In genomic region chr3:174620138-174620537, GRCh38 we compare ENCODE assay signal across 2 cellular contexts.
TF ChIP-seq lines count a peak whose summit lies in the region.

No MANE protein-coding gene starts in this region.

TF ChIP-seq in liver, 16 proteins besides CTCF, POLR2A, EP300 and RAD21 (continued from another document):
- TF ChIP-seq REST (IDR thresholded peaks at IDR 0.05) (no peak), ATF3 (IDR thresholded peaks at IDR 0.05) (no peak), FOXA1 (IDR thresholded peaks at IDR 0.05) (no peak), JUND (IDR thresholded peaks at IDR 0.05) (no peak), SP1 (IDR thresholded peaks at IDR 0.05) (no peak), GABPA (IDR thresholded peaks at IDR 0.05 in 1 of 2, conservative IDR thresholded peaks at IDR 0.05 in 1 of 2) (no peak), FOXA2 (IDR thresholded peaks at IDR 0.05) (no peak), HNF4G (IDR thresholded peaks at IDR 0.05) (no peak), ZBTB33 (IDR thresholded peaks at IDR 0.05) (no peak), RXRA (IDR thresholded peaks at IDR 0.05) (no peak)

TF ChIP-seq in HepG2, 621 proteins besides CTCF, POLR2A, EP300 and RAD21 (continued from another document):
- TF ChIP-seq, protein P1, sequence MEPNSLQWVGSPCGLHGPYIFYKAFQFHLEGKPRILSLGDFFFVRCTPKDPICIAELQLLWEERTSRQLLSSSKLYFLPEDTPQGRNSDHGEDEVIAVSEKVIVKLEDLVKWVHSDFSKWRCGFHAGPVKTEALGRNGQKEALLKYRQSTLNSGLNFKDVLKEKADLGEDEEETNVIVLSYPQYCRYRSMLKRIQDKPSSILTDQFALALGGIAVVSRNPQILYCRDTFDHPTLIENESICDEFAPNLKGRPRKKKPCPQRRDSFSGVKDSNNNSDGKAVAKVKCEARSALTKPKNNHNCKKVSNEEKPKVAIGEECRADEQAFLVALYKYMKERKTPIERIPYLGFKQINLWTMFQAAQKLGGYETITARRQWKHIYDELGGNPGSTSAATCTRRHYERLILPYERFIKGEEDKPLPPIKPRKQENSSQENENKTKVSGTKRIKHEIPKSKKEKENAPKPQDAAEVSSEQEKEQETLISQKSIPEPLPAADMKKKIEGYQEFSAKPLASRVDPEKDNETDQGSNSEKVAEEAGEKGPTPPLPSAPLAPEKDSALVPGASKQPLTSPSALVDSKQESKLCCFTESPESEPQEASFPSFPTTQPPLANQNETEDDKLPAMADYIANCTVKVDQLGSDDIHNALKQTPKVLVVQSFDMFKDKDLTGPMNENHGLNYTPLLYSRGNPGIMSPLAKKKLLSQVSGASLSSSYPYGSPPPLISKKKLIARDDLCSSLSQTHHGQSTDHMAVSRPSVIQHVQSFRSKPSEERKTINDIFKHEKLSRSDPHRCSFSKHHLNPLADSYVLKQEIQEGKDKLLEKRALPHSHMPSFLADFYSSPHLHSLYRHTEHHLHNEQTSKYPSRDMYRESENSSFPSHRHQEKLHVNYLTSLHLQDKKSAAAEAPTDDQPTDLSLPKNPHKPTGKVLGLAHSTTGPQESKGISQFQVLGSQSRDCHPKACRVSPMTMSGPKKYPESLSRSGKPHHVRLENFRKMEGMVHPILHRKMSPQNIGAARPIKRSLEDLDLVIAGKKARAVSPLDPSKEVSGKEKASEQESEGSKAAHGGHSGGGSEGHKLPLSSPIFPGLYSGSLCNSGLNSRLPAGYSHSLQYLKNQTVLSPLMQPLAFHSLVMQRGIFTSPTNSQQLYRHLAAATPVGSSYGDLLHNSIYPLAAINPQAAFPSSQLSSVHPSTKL (CRISPR knock-in tag; IDR thresholded peaks at IDR 0.05): no peak
- TF ChIP-seq ZNF180 (CRISPR knock-in tag; IDR thresholded peaks at IDR 0.05; ENCODE audit: borderline replicate concordance, low read depth): no peak
